ENCODE assay signal across 9 cellular contexts in genomic region chr19:44848036-44848804, GRCh38. TPM values are rescaled to one million over a fixed set of nuclear protein-coding genes. Genes with fewer than 3 reads are reported as not detected.
A peak's percentile ranks its signal among the peaks of the same experiment; 100 is the strongest.
DNase-seq lines count a peak whose midpoint lies in the region; ATAC-seq and TF ChIP-seq lines count a peak whose summit lies in the region.
"Had no signal": no experiment of that assay in that cellular context is flagged by ENCODE, and none has a peak within 500 bp of the region (broad histone marks: within the 10 kb centered on the region; RNA-seq: fewer than 3 reads in every experiment).

No MANE protein-coding gene starts in this region.

- peak overlapping the region; percentile 78; the same call in 1 of the 2 replicates for H3K9ac ChIP-seq in PC-3 (ENCODE audit: low read length)
- peak overlapping the region; percentile 72 for H3K9ac ChIP-seq in neuronal stem cell (ENCODE audit: low read depth, low read length, poor library complexity)

- H2BK5ac ChIP-seq in neuronal stem cell (ENCODE audit: low read length) = peak overlapping the region; percentile 100

- H3K9me2 ChIP-seq in PC-3 (replicated peaks; ENCODE audit: low read length) = no peaks in the 10 kb centered on the region

- no peak for TF ChIP-seq EP300 in esophagus muscularis mucosa (IDR thresholded peaks at IDR 0.05)

- H2AK5ac ChIP-seq in neuronal stem cell (ENCODE audit: low read depth, low read length) = peak overlapping the region; percentile 79

- H3K9me3 ChIP-seq in PC-3 (ENCODE audit: low read length) = no peaks in the 10 kb centered on the region
- no peaks in the 10 kb centered on the region for H3K9me3 ChIP-seq in esophagus muscularis mucosa
- H3K9me3 ChIP-seq in neuronal stem cell (replicated peaks in 1 of 2; ENCODE audit: control insufficient read depth in 2 of 2, insufficient read depth in 1 of 2, low read depth in 1 of 2, low read length in 2 of 2) = no peaks in the 10 kb centered on the region

- H2BK12ac ChIP-seq in neuronal stem cell (ENCODE audit: low read length) = no peak overlapping the region

- H2AFZ ChIP-seq in PC-3 (ENCODE audit: low read length) (peak overlapping the region; percentile 64), neuronal stem cell (ENCODE audit: low read length) (peak overlapping the region; percentile 96)

- H3K36me3 ChIP-seq in PC-3 (ENCODE audit: low read depth, low read length) (no peaks in the 10 kb centered on the region), esophagus muscularis mucosa (peaks cover 0 to 3% (median 0%) of the 10 kb centered on the region in 4 donors), neuronal stem cell (replicated peaks in 1 of 2; ENCODE audit: control insufficient read depth in 2 of 2, insufficient read depth in 2 of 2, low read length in 2 of 2) (peaks cover 6 to 20% of the 10 kb centered on the region in 2 donors)

- H3K79me1 ChIP-seq in neuronal stem cell (ENCODE audit: low read depth, low read length) = peaks cover 13% of the 10 kb centered on the region

- H3K4ac ChIP-seq in neuronal stem cell (ENCODE audit: low read length) = no peak overlapping the region

- no TSS peak for BruUV-seq in PC-3 (replicated peaks; lab: Mats Ljungman, UMichigan)

- no peaks in the 10 kb centered on the region for H4K20me1 ChIP-seq in PC-3 (ENCODE audit: low read length)

- WGBS in esophagus muscularis mucosa = 7% methylated on average over 13 of the region's 19 CpGs
- no CpG with 5 or more reads among the region's 19 CpGs for WGBS in neuronal stem cell (ENCODE audit: extremely low coverage in 2 of 2, insufficient read length in 2 of 2, insufficient replicate concordance in 1 of 2), 2 donors

- TF ChIP-seq POLR2A in esophagus muscularis mucosa (IDR thresholded peaks at IDR 0.05; ENCODE audit: low read depth) = no peak
- TF ChIP-seq POLR2A in GM18505 (IDR thresholded peaks at IDR 0.05; ENCODE audit: borderline replicate concordance, extremely low read depth, insufficient read depth, insufficient read length) = no peak

- peak overlapping the region; percentile 26 for H3K23ac ChIP-seq in neuronal stem cell (ENCODE audit: low read depth, low read length, poor library complexity)

- H3K4me3 ChIP-seq in PC-3 (ENCODE audit: low read length) (peak overlapping the region; percentile 84), esophagus muscularis mucosa (peak overlapping the region; percentile 82 to 100 (median 99)), neuronal stem cell (ENCODE audit: low read length in 2 of 2) (peak overlapping the region; percentile 65 to 98)

- peak overlapping the region; percentile 38 for H4K91ac ChIP-seq in neuronal stem cell (ENCODE audit: low read depth, low read length, poor library complexity)

- H3K14ac ChIP-seq in neuronal stem cell (ENCODE audit: low read length) = peak overlapping the region; percentile 47

- peak overlapping the region; percentile 96 for H3K18ac ChIP-seq in neuronal stem cell (ENCODE audit: low read length)

- H3K4me1 ChIP-seq in PC-3 (ENCODE audit: insufficient read depth, low read length) = peaks cover 14% of the 10 kb centered on the region
- peaks cover 44 to 68% (median 54%) of the 10 kb centered on the region in 4 donors for H3K4me1 ChIP-seq in esophagus muscularis mucosa
- H3K4me1 ChIP-seq in neuronal stem cell (ENCODE audit: control insufficient read depth in 2 of 2, insufficient read depth in 1 of 2, low read depth in 1 of 2, low read length in 2 of 2) = peaks cover 19 to 22% of the 10 kb centered on the region in 2 donors

- H2BK120ac ChIP-seq in neuronal stem cell (ENCODE audit: low read depth, low read length) = peak overlapping the region; percentile 93

- ATAC-seq in PC-3 = no peak
- ATAC-seq in GM18505 (IDR thresholded peaks at IDR 0.05; ENCODE audit: unreplicated experiment) = no peak

- intact Hi-C loops in PC-3 (cut with micrococcal nuclease) (loop anchor here (5.0 to 10.0 kb wide), 3 partner anchors 44 to 273 kb away; partner anchors contain the start of gene TOMM40), esophagus muscularis mucosa (cut with DNase I) (no loop called here)

- H3K27me3 ChIP-seq in PC-3 (ENCODE audit: low read length) = no peaks in the 10 kb centered on the region
- H3K27me3 ChIP-seq in esophagus muscularis mucosa = no peaks in the 10 kb centered on the region
- H3K27me3 ChIP-seq in neuronal stem cell (ENCODE audit: control insufficient read depth in 3 of 3, insufficient read depth in 3 of 3, low read depth in 1 of 3, low read length in 3 of 3) = no peaks in the 10 kb centered on the region

- no peaks in the 10 kb centered on the region for H3F3A ChIP-seq in PC-3 (ENCODE audit: low read length, unreplicated experiment)

- H3K4me2 ChIP-seq in PC-3 (ENCODE audit: low read length) (peak overlapping the region; percentile 84), neuronal stem cell (ENCODE audit: insufficient read depth, low read length, poor library complexity, severe bottlenecking) (peak overlapping the region; percentile 99)

- TF ChIP-seq CTCF in PC-3 (conservative IDR thresholded peaks at IDR 0.05; ENCODE audit: low read depth, low read length) (no peak), esophagus muscularis mucosa (IDR thresholded peaks at IDR 0.05) (no peak)

- no peak overlapping the region for H4K8ac ChIP-seq in neuronal stem cell (ENCODE audit: low read depth, low read length)

- POLR2A ChIA-PET in PC-3 (lab: Charles Lee; ENCODE audit: unreplicated experiment) = interaction anchor here (0.5 kb wide), 1 partner anchor 42 kb away, joined by 3 read pairs; no protein-coding TSS in a partner anchor

- H3K27ac ChIP-seq in PC-3 (ENCODE audit: low read length) (peak overlapping the region; percentile 36), esophagus muscularis mucosa (replicated peaks in 1 of 4) (peak overlapping the region; percentile 95 to 98 (median 98)), neuronal stem cell (replicated peaks; ENCODE audit: low read length) (peak overlapping the region; percentile 97)

- peak overlapping the region; percentile 65 for H2BK15ac ChIP-seq in neuronal stem cell (ENCODE audit: low read length)

- DNase-seq in COLO668 (lab: John Stamatoyannopoulos, UW; ENCODE audit: unreplicated experiment) = peak; percentile 32
- peak; percentile 30 for DNase-seq in PC-3
- no peak for DNase-seq in esophagus muscularis mucosa (ENCODE audit: extremely low spot score)
- peak; percentile 24 for DNase-seq in neuronal stem cell (ENCODE audit: low spot score)
- DNase-seq in DMS79 (lab: John Stamatoyannopoulos, UW) = no peak
- no peak for DNase-seq in COLO829 (ENCODE audit: low spot score)
- DNase-seq in NCI-H526 treated with DMSO at 0.1 percent for 48 hours (lab: John Stamatoyannopoulos, UW) = no peak

- CTCF ChIA-PET in PC-3 (lab: Charles Lee) = interaction anchor here (0.8 kb wide), 1 partner anchor 153 kb away, joined by 3 read pairs; no protein-coding TSS in a partner anchor

- peaks cover 45% of the 10 kb centered on the region for H3K79me2 ChIP-seq in PC-3 (ENCODE audit: low read length)

RNA-seq across cellular contexts. Expression of gene NECTIN2, which starts 2.1 kb away (rescaled TPM):
- 61.0 and 71.6 TPM in 2 replicates for total RNA-seq in PC-3 (2014; rRNA removed)
- 10 to 100 TPM; 34.5 to 72.4 (median 60.1) TPM for total RNA-seq in esophagus muscularis mucosa
- polyA plus RNA-seq in neuronal stem cell (2013, experiment 1 of 2) = 210 TPM
- 208 TPM for polyA plus RNA-seq in neuronal stem cell (2013, experiment 2 of 2)

RNA-seq across cellular contexts. Expression of gene BCAM, which starts 39.3 kb away (rescaled TPM):
- total RNA-seq in PC-3 (2014; rRNA removed) = 12.9 and 18.7 TPM in 2 replicates
- total RNA-seq in esophagus muscularis mucosa = 10 to 100 TPM; 32.4 to 76.5 (median 56.6) TPM
- polyA plus RNA-seq in neuronal stem cell (2013, experiment 1 of 2) = 28.4 TPM
- 27.8 TPM for polyA plus RNA-seq in neuronal stem cell (2013, experiment 2 of 2)
- total RNA-seq: mononuclear cell had no signal

RNA-seq across cellular contexts. Expression of gene TOMM40, which starts 42.8 kb away (rescaled TPM):
- total RNA-seq in PC-3 (2014; rRNA removed) (190 and 201 TPM in 2 replicates), esophagus muscularis mucosa (10 to 100 TPM; 29.1 to 49.9 (median 41.0) TPM)
- polyA plus RNA-seq in neuronal stem cell (2013, experiment 1 of 2) = 49.4 TPM
- 49.5 TPM for polyA plus RNA-seq in neuronal stem cell (2013, experiment 2 of 2)

RNA-seq across cellular contexts. Expression of gene APOE, which starts 57.4 kb away (rescaled TPM):
- total RNA-seq in PC-3 (2014; rRNA removed) = 2.7 and 3.6 TPM in 2 replicates
- 10 to 100 TPM; 20.3 to 47.3 (median 37.2) TPM for total RNA-seq in esophagus muscularis mucosa
- polyA plus RNA-seq in neuronal stem cell (2013, experiment 1 of 2) = 121 TPM
- polyA plus RNA-seq in neuronal stem cell (2013, experiment 2 of 2) = 119 TPM

Comparison
In these comparisons a context has a peak if more than half of its experiments do, and no peak if none do; other contexts are left out.
1. DNase-seq: peak in COLO668 (single experiment), PC-3 (single experiment) and neuronal stem cell (single experiment); none in esophagus muscularis mucosa (single experiment), DMS79 (single experiment), COLO829 (single experiment) and NCI-H526 treated with DMSO at 0.1 percent for 48 hours (single experiment).
2. H3K27ac ChIP-seq: peak in every context shown above with its lines; median percentile 98 in esophagus muscularis mucosa; 97 in neuronal stem cell; 36 in PC-3.
3. Peak in every context shown above with its lines, with median percentiles within 50 percentile points of each other: H3K4me3 ChIP-seq.